Comparison of ENCODE assay signal across 12 cellular contexts in genomic region chr12:57498143-57498524, GRCh38. TPM values are rescaled to one million over a fixed set of nuclear protein-coding genes. Genes with fewer than 3 reads are reported as not detected.
DNase-seq lines count a peak whose midpoint lies in the region; ATAC-seq and TF ChIP-seq lines count a peak whose summit lies in the region.
"Had no signal": no experiment of that assay in that cellular context is flagged by ENCODE, and none has a peak within 500 bp of the region (broad histone marks: within the 10 kb centered on the region; RNA-seq: fewer than 3 reads in every experiment).

No MANE protein-coding gene starts in this region.

- ATAC-seq in foreskin keratinocyte = no peak

- no peak overlapping the region for H3K27ac ChIP-seq in foreskin keratinocyte
- H3K27ac ChIP-seq: skin epidermis, upper lobe of left lung had no signal

- peak overlapping the region; percentile 16 for H3K27ac Mint-ChIP-seq in activated naive CD8-positive, alpha-beta T cell
- H3K27ac Mint-ChIP-seq in activated naive CD8-positive, alpha-beta T cell treated with anti-CD3 and anti-CD28 coated beads for 36 hours = no peak overlapping the region

- H3K27me3 ChIP-seq in foreskin keratinocyte = no peaks in the 10 kb centered on the region
- H3K27me3 ChIP-seq: upper lobe of left lung had no signal

- no peak overlapping the region for H3K4me3 Mint-ChIP-seq in activated naive CD8-positive, alpha-beta T cell
- H3K4me3 Mint-ChIP-seq in activated naive CD8-positive, alpha-beta T cell treated with anti-CD3 and anti-CD28 coated beads for 36 hours = no peak overlapping the region

- peak; percentile 4 for TF ChIP-seq CTCF in retinal pigment epithelial cell (conservative IDR thresholded peaks at IDR 0.05; ENCODE audit: low read depth, low read length)
- no peak for TF ChIP-seq CTCF in foreskin keratinocyte (conservative IDR thresholded peaks at IDR 0.05)

- no peaks in the 10 kb centered on the region for H3K9me3 Mint-ChIP-seq in activated naive CD8-positive, alpha-beta T cell (ENCODE audit: low read depth)
- peaks cover 3% of the 10 kb centered on the region for H3K9me3 Mint-ChIP-seq in activated naive CD8-positive, alpha-beta T cell treated with anti-CD3 and anti-CD28 coated beads for 36 hours

- H3K4me1 Mint-ChIP-seq in activated naive CD8-positive, alpha-beta T cell (ENCODE audit: low read depth) = peaks cover 12% of the 10 kb centered on the region
- H3K4me1 Mint-ChIP-seq in activated naive CD8-positive, alpha-beta T cell treated with anti-CD3 and anti-CD28 coated beads for 36 hours = peaks cover 8% of the 10 kb centered on the region

- no peaks in the 10 kb centered on the region for H3K27me3 Mint-ChIP-seq in activated naive CD8-positive, alpha-beta T cell
- no peaks in the 10 kb centered on the region for H3K27me3 Mint-ChIP-seq in activated naive CD8-positive, alpha-beta T cell treated with anti-CD3 and anti-CD28 coated beads for 36 hours

- peaks cover 20% of the 10 kb centered on the region for H3K36me3 Mint-ChIP-seq in activated naive CD8-positive, alpha-beta T cell
- H3K36me3 Mint-ChIP-seq in activated naive CD8-positive, alpha-beta T cell treated with anti-CD3 and anti-CD28 coated beads for 36 hours = peaks cover 60% of the 10 kb centered on the region

- DNase-seq in activated naive CD8-positive, alpha-beta T cell treated with anti-CD3 and anti-CD28 coated beads for 36 hours = no peak
- no peak for DNase-seq in retinal pigment epithelial cell (ENCODE audit: low read depth)
- DNase-seq in foreskin keratinocyte = no peak
- DNase-seq: activated CD4-positive, alpha-beta T cell treated with anti-CD3 and anti-CD28 coated beads, Interleukin-2, amount 50 U/mL, for 4 hours; activated gamma-delta T cell; KG1; NCI-H146; NCI-H524; T1000; upper lobe of left lung had no signal

- H3K4me3 ChIP-seq in retinal pigment epithelial cell (ENCODE audit: low read length) = no peak overlapping the region
- H3K4me3 ChIP-seq: skin epidermis, upper lobe of left lung had no signal

- H3K4me1 ChIP-seq in foreskin keratinocyte = no peaks in the 10 kb centered on the region
- H3K4me1 ChIP-seq: upper lobe of left lung had no signal

RNA-seq across cellular contexts. Expression of gene MARS1, which starts 10.3 kb away (rescaled TPM):
- 100 to 1,000 TPM; 423 to 460 TPM for total RNA-seq in activated naive CD8-positive, alpha-beta T cell treated with anti-CD3 and anti-CD28 coated beads for 36 hours
- 215 and 307 TPM in 2 replicates for total RNA-seq in foreskin keratinocyte
- polyA plus RNA-seq in foreskin keratinocyte = 186 and 224 TPM in 2 replicates

RNA-seq across cellular contexts. Expression of gene ARHGAP9, which starts 18.5 kb away (rescaled TPM):
- 100 to 1,000 TPM; 154 to 162 TPM for total RNA-seq in activated naive CD8-positive, alpha-beta T cell treated with anti-CD3 and anti-CD28 coated beads for 36 hours
- total RNA-seq in foreskin keratinocyte = 0.10 TPM in 1 of 2 replicates, not detected in the other
- polyA plus RNA-seq in foreskin keratinocyte = 0.07 TPM in 1 of 2 replicates, not detected in the other

RNA-seq across cellular contexts. Expression of gene DDIT3, which starts 22.2 kb away (rescaled TPM):
- total RNA-seq in activated naive CD8-positive, alpha-beta T cell treated with anti-CD3 and anti-CD28 coated beads for 36 hours = 10 to 100 TPM; 30.7 to 33.4 TPM
- 14.5 and 15.2 TPM in 2 replicates for total RNA-seq in foreskin keratinocyte
- 17.7 and 20.0 TPM in 2 replicates for polyA plus RNA-seq in foreskin keratinocyte

RNA-seq across cellular contexts. Expression of gene MBD6, which starts 24.5 kb away (rescaled TPM):
- total RNA-seq in activated naive CD8-positive, alpha-beta T cell treated with anti-CD3 and anti-CD28 coated beads for 36 hours = 10 to 100 TPM; 38.5 to 44.8 TPM
- 11.8 and 12.2 TPM in 2 replicates for total RNA-seq in foreskin keratinocyte
- 16.5 and 18.3 TPM in 2 replicates for polyA plus RNA-seq in foreskin keratinocyte

RNA-seq across cellular contexts. Expression of gene GLI1, which starts 38.5 kb away (rescaled TPM):
- total RNA-seq in activated naive CD8-positive, alpha-beta T cell treated with anti-CD3 and anti-CD28 coated beads for 36 hours = under 1 TPM; 0.56 to 0.62 TPM
- total RNA-seq in foreskin keratinocyte = 2.8 and 3.8 TPM in 2 replicates
- polyA plus RNA-seq in foreskin keratinocyte = 3.2 and 4.4 TPM in 2 replicates

Comparison
In these comparisons a context has a peak if more than half of its experiments do, and no peak if none do; other contexts are left out.
1. RNA of gene ARHGAP9, which starts 18.5 kb away (total RNA-seq): 154 to 162 TPM in activated naive CD8-positive, alpha-beta T cell treated with anti-CD3 and anti-CD28 coated beads for 36 hours; 0.10 TPM in foreskin keratinocyte; every median in the first group is over 100 times any median in the second.